In genomic region chr10:117320050-117320665, GRCh38 we compare ENCODE assay signal across 8 cellular contexts. TPM values are rescaled to one million over a fixed set of nuclear protein-coding genes. Genes with fewer than 3 reads are reported as not detected.
DNase-seq lines count a peak whose midpoint lies in the region; ATAC-seq and TF ChIP-seq lines count a peak whose summit lies in the region.

No MANE protein-coding gene starts in this region.

- DNase-seq in NOMO-1 (lab: John Stamatoyannopoulos, UW; ENCODE audit: unreplicated experiment in 2 of 2) = peak; percentile 8 to 48
- DNase-seq in NOMO-1 treated with dmso at 0.1 percent for 144 hours (lab: John Stamatoyannopoulos, UW; ENCODE audit: unreplicated experiment) = no peak
- no peak for DNase-seq in LNCaP clone FGC (ENCODE audit: low read depth)
- DNase-seq in brain microvascular endothelial cell = no peak
- peak; percentile 38 for DNase-seq in mesendoderm
- DNase-seq in HuH-7.5 (ENCODE audit: low spot score) = no peak

- no peaks in the 10 kb centered on the region for H3K79me2 ChIP-seq in mesendoderm (ENCODE audit: control insufficient read depth, insufficient read depth, low read length)

- H3K18ac ChIP-seq in mesendoderm (ENCODE audit: low read length) = no peak overlapping the region

- H3K4me2 ChIP-seq in mesendoderm (ENCODE audit: low read length) = no peak overlapping the region

- ATAC-seq in GM19023 (IDR thresholded peaks at IDR 0.05; ENCODE audit: unreplicated experiment) (no peak), HG03469 (IDR thresholded peaks at IDR 0.05; ENCODE audit: unreplicated experiment) (no peak)

- H3K36me3 ChIP-seq in brain microvascular endothelial cell (replicated peaks) (no peaks in the 10 kb centered on the region), mesendoderm (ENCODE audit: control insufficient read depth, insufficient read depth, low read length) (no peaks in the 10 kb centered on the region)

- no peak overlapping the region for H2BK120ac ChIP-seq in mesendoderm (ENCODE audit: low read depth, low read length)

- peaks cover 2% of the 10 kb centered on the region for H3K79me1 ChIP-seq in mesendoderm (ENCODE audit: low read length)

- no peak overlapping the region for H3K27ac ChIP-seq in brain microvascular endothelial cell
- no peak overlapping the region for H3K27ac ChIP-seq in mesendoderm (ENCODE audit: low read depth, low read length)

- no peak overlapping the region for H2BK15ac ChIP-seq in mesendoderm (replicated peaks; ENCODE audit: low read depth)

- H2BK5ac ChIP-seq in mesendoderm (ENCODE audit: low read length) = no peak overlapping the region

- no peak overlapping the region for H3K56ac ChIP-seq in mesendoderm (ENCODE audit: low read length)

- H3K9ac ChIP-seq in mesendoderm (ENCODE audit: low read length) = no peak overlapping the region

- in situ Hi-C loops in brain microvascular endothelial cell (cut with HindIII; ENCODE audit: low pct_ligation_motif_present, low sequenced_read_pairs) = no loop called here

- H3K4me3 ChIP-seq in LNCaP clone FGC (ENCODE audit: low read depth, low read length) = no peak overlapping the region
- no peak overlapping the region for H3K4me3 ChIP-seq in brain microvascular endothelial cell (ENCODE audit: low read depth, low read length)
- H3K4me3 ChIP-seq in mesendoderm (ENCODE audit: low read length) = no peak overlapping the region

- no peak overlapping the region for H2AK5ac ChIP-seq in mesendoderm (ENCODE audit: low read length)

- no peak overlapping the region for H3K4ac ChIP-seq in mesendoderm (ENCODE audit: low read depth, low read length)

- no CpG with 5 or more reads among the region's 1 CpG for WGBS in mesendoderm (ENCODE audit: extremely low coverage, insufficient coverage, low lambda C conversion rate)

- H3K4me1 ChIP-seq in mesendoderm (ENCODE audit: control insufficient read depth, low read depth, low read length) = no peaks in the 10 kb centered on the region

- H4K5ac ChIP-seq in mesendoderm (ENCODE audit: low read length) = no peak overlapping the region

- H3K27me3 ChIP-seq in brain microvascular endothelial cell (replicated peaks) (no peaks in the 10 kb centered on the region), mesendoderm (ENCODE audit: insufficient read depth, low read length, poor library complexity) (no peaks in the 10 kb centered on the region)

- no peak overlapping the region for H3K23ac ChIP-seq in mesendoderm (ENCODE audit: low read length)

- no peak overlapping the region for H4K8ac ChIP-seq in mesendoderm (ENCODE audit: low read depth, low read length)

- TF ChIP-seq CTCF in LNCaP clone FGC (IDR thresholded peaks at IDR 0.05; ENCODE audit: control insufficient read depth, extremely low read depth, insufficient read depth) (peak; percentile 62), brain microvascular endothelial cell (IDR thresholded peaks at IDR 0.05; ENCODE audit: low read depth, low read length, missing control alignments) (peak; percentile 66)

RNA-seq across cellular contexts. Expression of gene PDZD8, which starts 55.1 kb away (rescaled TPM):
- 22.0 TPM for polyA plus RNA-seq in mesendoderm (2013, experiment 1 of 2)
- polyA plus RNA-seq in mesendoderm (2013, experiment 2 of 2) = 22.9 TPM

Comparison
In these comparisons a context has a peak if more than half of its experiments do, and no peak if none do; other contexts are left out.
1. DNase-seq: peak in NOMO-1 (2 of 2) and mesendoderm (single experiment); none in NOMO-1 treated with dmso at 0.1 percent for 144 hours (single experiment), LNCaP clone FGC (single experiment), brain microvascular endothelial cell (single experiment) and HuH-7.5 (single experiment).